27 cellular contexts compared by ENCODE assay signal in genomic region chr7:5622746-5623145, GRCh38.
"Had no signal": no experiment of that assay in that cellular context is flagged by ENCODE, and none has a peak within 500 bp of the region (broad histone marks: within the 10 kb centered on the region; RNA-seq: fewer than 3 reads in every experiment).

No MANE protein-coding gene starts in this region.

- ATAC-seq: activated CD4-positive, alpha-beta T cell treated with anti-CD3 and anti-CD28 coated beads for 36 hours; activated CD8-positive, alpha-beta T cell treated with anti-CD3 and anti-CD28 coated beads for 36 hours; activated naive CD4-positive, alpha-beta T cell treated with anti-CD3 and anti-CD28 coated beads, Interleukin-2, amount 50 U/mL, for 72 hours; activated naive CD8-positive, alpha-beta T cell treated with anti-CD3 and anti-CD28 coated beads, Interleukin-2, amount 50 U/mL, for 24 hours; body of pancreas; T-cell had no signal

- H3K9me3 ChIP-seq: ascending aorta, body of pancreas, Peyer's patch had no signal

- H3K27ac ChIP-seq: ascending aorta, body of pancreas, Peyer's patch, WERI-Rb-1 had no signal

- H3K4me1 ChIP-seq: body of pancreas, Peyer's patch had no signal

- H3K27me3 ChIP-seq: ascending aorta, body of pancreas, Peyer's patch had no signal

- H3K4me3 ChIP-seq: ascending aorta, body of pancreas, Peyer's patch had no signal

- FAIRE-seq: bronchial epithelial cell had no signal

- DNase-seq: activated CD4-positive, alpha-beta T cell treated with anti-CD3 and anti-CD28 coated beads for 36 hours; activated CD4-positive, alpha-beta T cell treated with anti-CD3 and anti-CD28 coated beads, Interleukin-2, amount 50 U/mL, for 1 hour; activated CD8-positive, alpha-beta memory T cell treated with anti-CD3 and anti-CD28 coated beads, Interleukin-2, amount 50 U/mL, for 4 hours; activated CD8-positive, alpha-beta T cell treated with anti-CD3 and anti-CD28 coated beads for 36 hours; activated effector memory CD4-positive, alpha-beta T cell treated with Interleukin-2 at 50 U/mL for 16 hours; activated naive CD4-positive, alpha-beta T cell; activated naive CD8-positive, alpha-beta T cell treated with anti-CD3 and anti-CD28 coated beads, Interleukin-2, amount 50 U/mL, for 24 hours; activated T-cell treated with anti-CD3 and anti-CD28 coated beads, Interleukin-2, amount 50 U/mL, for 1 hour; amniotic stem cell; body of pancreas; central memory CD4-positive, alpha-beta T cell; Karpas-422; MM.1S; NCI-H1105; NCI-H1436; NCI-H1694 treated with DMSO at 0.1 percent for 48 hours; NCI-H2029 treated with DMSO at 0.1 percent for 48 hours; NCI-H510A treated with DMSO at 0.1 percent for 48 hours; Peyer's patch; SHP77 treated with DMSO at 0.1 percent for 48 hours; T-cell; T-helper 2 cell; T1000; WERI-Rb-1 had no signal
